8 cellular contexts compared by ENCODE assay signal in genomic region chr11:36509265-36509664, GRCh38. TPM values are rescaled to one million over a fixed set of nuclear protein-coding genes. Genes with fewer than 3 reads are reported as not detected.
A peak's percentile ranks its signal among the peaks of the same experiment; 100 is the strongest.
DNase-seq lines count a peak whose midpoint lies in the region; ATAC-seq and TF ChIP-seq lines count a peak whose summit lies in the region.

No MANE protein-coding gene starts in this region.

- no peak for TF ChIP-seq POLR2A in vagina (IDR thresholded peaks at IDR 0.05)

- H3K4me1 ChIP-seq in muscle layer of duodenum (ENCODE audit: control insufficient read depth in 1 of 2, insufficient read depth in 2 of 2, low read length in 2 of 2) (peaks cover 0 to 17% of the 10 kb centered on the region in 2 donors), vagina (peaks cover 37% of the 10 kb centered on the region)

- TF ChIP-seq CTCF in WERI-Rb-1 (IDR thresholded peaks at IDR 0.05; ENCODE audit: low read depth, low read length) (no peak), vagina (IDR thresholded peaks at IDR 0.05) (no peak)

- peak overlapping the region; percentile 73 for H3K4me3 ChIP-seq in WERI-Rb-1 (ENCODE audit: low read depth, low read length)
- H3K4me3 ChIP-seq in muscle layer of duodenum (ENCODE audit: low read depth in 1 of 2, low read length in 2 of 2): peak overlapping the region; percentile 98 to 99
- H3K4me3 ChIP-seq in vagina: peak overlapping the region; percentile 83 to 92

- H3K36me3 ChIP-seq in WERI-Rb-1 (no peaks in the 10 kb centered on the region), muscle layer of duodenum (ENCODE audit: control insufficient read depth in 1 of 2, insufficient read depth in 2 of 2, low read length in 2 of 2) (peaks cover 0 to 5% of the 10 kb centered on the region in 2 donors), vagina (no peaks in the 10 kb centered on the region)

- H3K9me3 ChIP-seq in WERI-Rb-1 (ENCODE audit: severe bottlenecking) (no peaks in the 10 kb centered on the region), muscle layer of duodenum (ENCODE audit: control insufficient read depth in 1 of 2, low read length in 2 of 2) (peaks cover 0 to 6% of the 10 kb centered on the region in 2 donors), vagina (no peaks in the 10 kb centered on the region)

- intact Hi-C loops in vagina (cut with DNase I): no loop called here

- peak; percentile 18 for ATAC-seq in HG03354 (IDR thresholded peaks at IDR 0.05; ENCODE audit: poor library complexity, severe bottlenecking, unreplicated experiment)

- H3K27ac ChIP-seq in WERI-Rb-1 (0 out of 2 replicates have a peak overlapping the region, but pooled peaks have one; percentile 86), epithelial cell of prostate (peak overlapping the region; percentile 91), muscle layer of duodenum (ENCODE audit: low read length) (peak overlapping the region; percentile 87), vagina (peak overlapping the region; percentile 88)

- peak; percentile 10 for DNase-seq in activated CD4-positive, CD25-positive, alpha-beta regulatory T cell treated with anti-CD3 and anti-CD28 coated beads, Interleukin-2, amount 50 U/mL, for 16 hours (ENCODE audit: low read depth, low spot score)
- no peak for DNase-seq in activated CD4-positive, CD25-positive, alpha-beta regulatory T cell treated with anti-CD3 and anti-CD28 coated beads, Interleukin-2, amount 50 U/mL, for 72 hours
- DNase-seq in WERI-Rb-1: peak; percentile 14
- no peak for DNase-seq in epithelial cell of prostate (ENCODE audit: low read depth, low spot score)
- no peak for DNase-seq in vagina (ENCODE audit: extremely low spot score in 2 of 2)
- DNase-seq in NCI-H187 treated with DMSO at 0.1 percent for 48 hours (lab: John Stamatoyannopoulos, UW): no peak

- H3K27me3 ChIP-seq in WERI-Rb-1 (ENCODE audit: insufficient read depth, low read depth, severe bottlenecking) (no peaks in the 10 kb centered on the region), muscle layer of duodenum (ENCODE audit: low read depth, low read length) (no peaks in the 10 kb centered on the region), vagina (no peaks in the 10 kb centered on the region)

RNA-seq across cellular contexts. Expression of gene TRAF6, which starts 0.8 kb away (rescaled TPM):
- 10.6 TPM for total RNA-seq in vagina

RNA-seq across cellular contexts. Expression of gene RAG1, which starts 58.5 kb away (rescaled TPM):
- total RNA-seq in vagina: 0.25 TPM

Comparison
In these comparisons a context has a peak if more than half of its experiments do, and no peak if none do; other contexts are left out.
1. DNase-seq: peak in activated CD4-positive, CD25-positive, alpha-beta regulatory T cell treated with anti-CD3 and anti-CD28 coated beads, Interleukin-2, amount 50 U/mL, for 16 hours (single experiment) and WERI-Rb-1 (single experiment); none in activated CD4-positive, CD25-positive, alpha-beta regulatory T cell treated with anti-CD3 and anti-CD28 coated beads, Interleukin-2, amount 50 U/mL, for 72 hours (single experiment), epithelial cell of prostate (single experiment), vagina (0 of 2) and NCI-H187 treated with DMSO at 0.1 percent for 48 hours (single experiment).
2. Peak in every context shown above with its lines, with median percentiles within 50 percentile points of each other: H3K27ac ChIP-seq and H3K4me3 ChIP-seq.